Comparison of ENCODE assay signal across 1 cellular context in genomic region chrX:63930140-63930539, GRCh38.
TF ChIP-seq lines count a peak whose summit lies in the region.

No MANE protein-coding gene starts in this region.

TF ChIP-seq in SK-N-SH, 30 proteins besides CTCF, POLR2A, EP300 and RAD21 (continued from another document):
- TF ChIP-seq YY1 (IDR thresholded peaks at IDR 0.05; ENCODE audit: low read depth) (no peak), FOXM1 (IDR thresholded peaks at IDR 0.05; ENCODE audit: low read depth) (no peak)
